ENCODE assay signal across 18 cellular contexts in the genomic region with DNA sequence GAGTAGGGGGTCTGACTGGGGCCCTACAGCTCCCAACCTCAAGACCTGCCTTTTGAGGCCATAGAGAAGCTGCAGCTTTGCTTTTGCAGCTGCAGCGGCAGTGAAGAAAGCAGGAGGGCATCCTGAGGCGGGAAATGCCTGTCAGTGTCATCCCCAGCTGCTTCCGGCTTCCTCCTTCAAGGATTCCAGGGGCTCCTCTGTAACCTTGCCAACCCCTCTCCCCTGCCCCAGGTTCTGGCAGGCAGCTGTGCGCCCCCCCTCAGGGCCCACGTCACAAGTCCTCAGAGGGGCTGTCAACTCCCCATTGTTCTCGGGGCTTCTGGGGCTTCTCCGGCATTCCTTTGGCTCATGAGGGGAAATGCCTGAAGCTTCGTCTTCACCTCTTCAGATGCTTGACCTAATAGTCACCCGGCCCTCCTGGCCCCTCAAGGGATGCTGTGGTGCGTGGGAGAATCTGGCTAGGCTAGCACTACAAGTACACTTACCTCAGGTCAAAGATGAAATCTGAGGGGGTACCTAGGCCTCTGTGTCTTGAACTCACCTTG. TPM values are rescaled to one million over a fixed set of nuclear protein-coding genes. Genes with fewer than 3 reads are reported as not detected.
DNase-seq lines count a peak whose midpoint lies in the region; ATAC-seq and TF ChIP-seq lines count a peak whose summit lies in the region.
"Had no signal": no experiment of that assay in that cellular context is flagged by ENCODE, and none has a peak within 500 bp of the region (broad histone marks: within the 10 kb centered on the region; RNA-seq: fewer than 3 reads in every experiment).

No MANE protein-coding gene starts in this region.

- H3K9me3 ChIP-seq in BLaER1 treated with 17β-estradiol and CSF1 and Interleukin-3, amounts not matched to agents 10 nM and 100 nM (replicated peaks in 1 of 11), result no peaks in the 10 kb centered on the region; a peak in 3 of 22 replicates
- H3K9me3 ChIP-seq in mesodermal cell (ENCODE audit: control insufficient read depth, low read length), result no peaks in the 10 kb centered on the region

- H3K36me3 ChIP-seq in BLaER1 treated with 17β-estradiol and CSF1 and Interleukin-3, amounts not matched to agents 10 nM and 100 nM, result no peaks in the 10 kb centered on the region
- H3K36me3 ChIP-seq in mesodermal cell (ENCODE audit: control insufficient read depth, insufficient read depth, low read length), result no peaks in the 10 kb centered on the region

- ATAC-seq in GM18867 (IDR thresholded peaks at IDR 0.05; ENCODE audit: unreplicated experiment), result no peak
- ATAC-seq: SK-N-SH treated with all-trans-retinoic acid at 6 μM for 48 hours; stimulated activated naive CD8-positive, alpha-beta T cell treated with anti-CD3 and anti-CD28 coated beads, Interleukin-15, amount 100 ng/mL, for 72 hours had no signal

- WGBS in mesodermal cell (ENCODE audit: insufficient coverage in 2 of 2), 2 experiments, result 18 to 46% methylated on average over 3 to 5 of the region's 10 CpGs

- H3K4me3 ChIP-seq in BLaER1 treated with 17β-estradiol and CSF1 and Interleukin-3, amounts not matched to agents 10 nM and 100 nM, result no peak overlapping the region
- no peak overlapping the region for H3K4me3 ChIP-seq in mesodermal cell (ENCODE audit: extremely low read depth, insufficient read depth, low read length, poor library complexity, severe bottlenecking)
- H3K4me3 ChIP-seq: dorsolateral prefrontal cortex, skin epidermis had no signal

- H3K27ac ChIP-seq in BLaER1 treated with 17β-estradiol and CSF1 and Interleukin-3, amounts not matched to agents 10 nM and 100 nM, result peak overlapping the region in 8 of 11 experiments; percentile 18 to 79 (median 54); a peak in 14 of 22 replicates
- peak overlapping the region; percentile 86 for H3K27ac ChIP-seq in mesodermal cell (ENCODE audit: low read depth, low read length, severe bottlenecking)
- H3K27ac ChIP-seq: dorsolateral prefrontal cortex, skin epidermis had no signal

- H3K4me2 ChIP-seq in BLaER1 treated with 17β-estradiol and CSF1 and Interleukin-3, amounts not matched to agents 10 nM and 100 nM, result peak overlapping the region in 10 of 11 experiments; percentile 13 to 66 (median 52); a peak in 18 of 22 replicates

- H3K9ac ChIP-seq in BLaER1 treated with 17β-estradiol and CSF1 and Interleukin-3, amounts not matched to agents 10 nM and 100 nM, result peak overlapping the region in 7 of 11 experiments; percentile 30 to 66 (median 45); a peak in 11 of 22 replicates

- peaks cover 0 to 24% (median 17%) of the 10 kb centered on the region in 10 experiments; a peak in 17 of 20 replicates for H3K4me1 ChIP-seq in BLaER1 treated with 17β-estradiol and CSF1 and Interleukin-3, amounts not matched to agents 10 nM and 100 nM
- H3K4me1 ChIP-seq in mesodermal cell (ENCODE audit: control insufficient read depth, insufficient read depth, low read length, poor library complexity, severe bottlenecking), result peaks cover 17% of the 10 kb centered on the region

- H3K27me3 ChIP-seq in BLaER1 treated with 17β-estradiol and CSF1 and Interleukin-3, amounts not matched to agents 10 nM and 100 nM, result peaks cover 41 to 94% (median 90%) of the 10 kb centered on the region in 11 experiments

- no peaks in the 10 kb centered on the region; a peak in 1 of 22 replicates for H4K20me1 ChIP-seq in BLaER1 treated with 17β-estradiol and CSF1 and Interleukin-3, amounts not matched to agents 10 nM and 100 nM

- peak; percentile 60 for DNase-seq in ecto neural progenitor cell (ENCODE audit: low spot score)
- no peak for DNase-seq in epidermal melanocyte (ENCODE audit: insufficient read length, low spot score)
- no peak for DNase-seq in HuH-7.5 (ENCODE audit: low spot score)
- DNase-seq in effector CD4-positive, alpha-beta T cell, result no peak
- DNase-seq: activated effector memory CD4-positive, alpha-beta T cell treated with Interleukin-2 at 50 U/mL for 16 hours; CD4-positive, alpha-beta T cell; DMS79; dorsolateral prefrontal cortex; GOT3; NCI-H1105 treated with DMSO at 0.1 percent for 48 hours; nucleus accumbens; stimulated activated naive CD8-positive, alpha-beta T cell treated with anti-CD3 and anti-CD28 coated beads, Interleukin-15, amount 100 ng/mL, for 72 hours had no signal

TF ChIP-seq in PFSK-1, 5 proteins besides CTCF, POLR2A, EP300 and RAD21:
- no peak for TF ChIP-seq POLR2AphosphoS5 (IDR thresholded peaks at IDR 0.05; ENCODE audit: low read depth, low read length)
- peak; percentile 43 for TF ChIP-seq FOXP2 (optimal IDR thresholded peaks at IDR 0.05; ENCODE audit: borderline replicate concordance, extremely low read depth, extremely low read length, insufficient read depth)
- TF ChIP-seq SIN3A (IDR thresholded peaks at IDR 0.05; ENCODE audit: borderline replicate concordance, insufficient read depth, low read length), result peak; percentile 74; the same call in 1 of the 2 replicates
TF ChIP-seq in PFSK-1: peak in this region for 2.

RNA-seq across cellular contexts. Expression of gene APLN, which starts 31.9 kb away (rescaled TPM):
- 2.7 TPM for polyA plus RNA-seq in PFSK-1 (2012; ENCODE audit: insufficient read length, low read depth)
- 10.4 TPM for polyA plus RNA-seq in mesodermal cell (2013, experiment 1 of 2)
- polyA plus RNA-seq in mesodermal cell (2013, experiment 2 of 2), result 7.3 TPM
